ENCODE assay signal across 8 cellular contexts in the genomic region with DNA sequence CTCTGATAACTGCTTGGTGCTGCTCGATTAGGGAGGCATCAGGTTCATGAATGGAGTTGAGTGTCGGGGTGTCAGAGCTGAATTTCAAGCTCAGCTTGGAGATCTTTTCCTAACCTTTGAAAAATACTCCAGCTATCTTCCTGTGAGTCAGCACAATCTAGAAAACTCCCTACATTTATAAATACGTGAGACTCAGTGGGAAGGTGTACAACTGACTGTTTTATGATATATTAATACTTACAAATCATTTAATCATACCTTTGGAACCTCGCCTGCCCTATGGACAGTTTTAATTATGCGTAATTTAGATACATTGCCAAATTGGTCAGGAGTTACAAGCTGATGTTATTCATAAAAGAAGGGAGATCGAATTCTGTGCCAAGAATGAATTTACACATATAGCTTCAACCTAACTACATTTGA. TPM values are rescaled to one million over a fixed set of nuclear protein-coding genes. Genes with fewer than 3 reads are reported as not detected.
DNase-seq lines count a peak whose midpoint lies in the region; ATAC-seq and TF ChIP-seq lines count a peak whose summit lies in the region.

No MANE protein-coding gene starts in this region.

- ATAC-seq in Right ventricle myocardium superior (ENCODE audit: poor library complexity) (no peak), HG03135 (IDR thresholded peaks at IDR 0.05; ENCODE audit: unreplicated experiment) (no peak)

- in situ Hi-C loops in transverse colon (cut with MboI; ENCODE audit: low pct_ligation_motif_present in 1 of 4, low pct_unique_long_range_greater_than_20kb in 1 of 4, low sequenced_read_pairs in 3 of 4) (loop anchor here in 1 of 4 donors (10.0 kb wide), 1 partner anchor 542 kb away; a partner anchor contains a TSS), GM13976 (cut with MboI; ENCODE audit: low sequenced_read_pairs, unreplicated experiment) (no loop called here)

- WGBS in adrenal gland, 4 donors, result 4 to 17% (median 11%) methylated on average over 6 of the region's 6 CpGs
- WGBS in liver, result 17% methylated on average over 6 of the region's 6 CpGs
- 20% methylated on average over 6 of the region's 6 CpGs for WGBS in transverse colon (ENCODE audit: low coverage in 1 of 2), 2 donors

- TF ChIP-seq RAD21 in liver (IDR thresholded peaks at IDR 0.05), result no peak

- no peak for TF ChIP-seq EP300 in transverse colon (IDR thresholded peaks at IDR 0.05; ENCODE audit: low read depth)

- peak overlapping the region in 1 of 2 donors; percentile 72 for H3K9ac ChIP-seq in liver (ENCODE audit: low read depth in 1 of 2, low read length in 2 of 2)

- TF ChIP-seq POLR2A in adrenal gland (IDR thresholded peaks at IDR 0.05) (peak in 1 of 2 donors; percentile 51), transverse colon (IDR thresholded peaks at IDR 0.05) (no peak)

- H3K4me1 ChIP-seq in left ventricle myocardium inferior (peaks cover 38% of the 10 kb centered on the region), adrenal gland (replicated peaks in 1 of 2) (peaks cover 16 to 37% of the 10 kb centered on the region in 2 donors), liver (ENCODE audit: control insufficient read depth in 4 of 4, insufficient read depth in 4 of 4, low read length in 3 of 4) (peaks cover 3 to 50% (median 36%) of the 10 kb centered on the region in 4 donors), transverse colon (peaks cover 4 to 76% (median 52%) of the 10 kb centered on the region in 4 donors)

- H3K4me3 ChIP-seq in left ventricle myocardium inferior, result peak overlapping the region; percentile 99
- peak overlapping the region in 3 of 4 donors; percentile 59 to 88 (median 87) for H3K4me3 ChIP-seq in adrenal gland
- peak overlapping the region; percentile 84 to 93 (median 87) for H3K4me3 ChIP-seq in liver (ENCODE audit: low read depth in 1 of 3, low read length in 3 of 3)
- H3K4me3 ChIP-seq in transverse colon, result peak overlapping the region; percentile 93 to 99 (median 98)

- H3K36me3 ChIP-seq in left ventricle myocardium inferior (no peaks in the 10 kb centered on the region), adrenal gland (replicated peaks in 1 of 2) (no peaks in the 10 kb centered on the region), liver (ENCODE audit: control insufficient read depth in 4 of 4, insufficient read depth in 3 of 4, low read depth in 1 of 4, low read length in 3 of 4) (no peaks in the 10 kb centered on the region), transverse colon (no peaks in the 10 kb centered on the region)

- no peaks in the 10 kb centered on the region for H3K9me3 ChIP-seq in left ventricle myocardium inferior (replicated peaks)
- H3K9me3 ChIP-seq in adrenal gland (replicated peaks in 1 of 3), result no peaks in the 10 kb centered on the region
- no peaks in the 10 kb centered on the region for H3K9me3 ChIP-seq in liver (ENCODE audit: control insufficient read depth in 4 of 4, low read length in 3 of 4)
- no peaks in the 10 kb centered on the region for H3K9me3 ChIP-seq in transverse colon

- TF ChIP-seq CTCF in left ventricle myocardium inferior (IDR thresholded peaks at IDR 0.05; ENCODE audit: borderline replicate concordance) (no peak), adrenal gland (IDR thresholded peaks at IDR 0.05) (no peak), liver (IDR thresholded peaks at IDR 0.05; ENCODE audit: low read depth, low read length, missing input control) (no peak), transverse colon (IDR thresholded peaks at IDR 0.05) (no peak), GM13976 (IDR thresholded peaks at IDR 0.05; ENCODE audit: borderline replicate concordance, control extremely low read depth, extremely low read depth, insufficient read depth, missing control alignments) (no peak)

- H3K27me3 ChIP-seq in left ventricle myocardium inferior (ENCODE audit: low read depth), result no peaks in the 10 kb centered on the region
- no peaks in the 10 kb centered on the region for H3K27me3 ChIP-seq in adrenal gland
- no peaks in the 10 kb centered on the region for H3K27me3 ChIP-seq in liver (ENCODE audit: control insufficient read depth in 4 of 4, insufficient read depth in 4 of 4, low read length in 3 of 4)
- H3K27me3 ChIP-seq in transverse colon, result no peaks in the 10 kb centered on the region

- H3K27ac ChIP-seq in left ventricle myocardium inferior (replicated peaks), result peak overlapping the region; percentile 93
- peak overlapping the region in 4 of 5 donors; percentile 76 to 93 (median 90) for H3K27ac ChIP-seq in adrenal gland
- H3K27ac ChIP-seq in liver (ENCODE audit: low read depth in 1 of 2, low read length in 2 of 2), result peak overlapping the region; percentile 86 to 95
- H3K27ac ChIP-seq in transverse colon, result peak overlapping the region; percentile 94 to 99 (median 97)

- intact Hi-C loops in left ventricle myocardium inferior (cut with micrococcal nuclease) (no loop called here), Right ventricle myocardium superior (cut with DNase I) (no loop called here), adrenal gland (cut with DNase I) (no loop called here), transverse colon (cut with DNase I; ENCODE audit: low total_unique reads) (loop anchor here (5.0 kb wide), 1 partner anchor 465 kb away; no protein-coding TSS in a partner anchor)

- DNase-seq in left ventricle myocardium inferior (no peak), Right ventricle myocardium superior (no peak), adrenal gland (no peak), transverse colon (no peak), DMS 273 treated with DMSO at 0.1 percent for 48 hours (lab: John Stamatoyannopoulos, UW) (no peak), GM13976 (ENCODE audit: low spot score) (no peak)

TF ChIP-seq in liver, 16 proteins besides CTCF, POLR2A, EP300 and RAD21:
- no peak for TF ChIP-seq FOXA1 (IDR thresholded peaks at IDR 0.05)
- no peak for TF ChIP-seq HNF4G (IDR thresholded peaks at IDR 0.05)
- no peak for TF ChIP-seq EGR1 (IDR thresholded peaks at IDR 0.05; ENCODE audit: low read depth in 2 of 2)
- TF ChIP-seq YY1 (IDR thresholded peaks at IDR 0.05), result no peak
TF ChIP-seq in liver: peak in this region for 0.

RNA-seq across cellular contexts. Expression of a gene that starts 1.0 kb away (rescaled TPM):
- 34.8 TPM for total RNA-seq in left ventricle myocardium inferior
- total RNA-seq in Right ventricle myocardium superior, result 35.1 TPM
- 100 to 1,000 TPM in 2 of 8 donors, 10 to 100 TPM in 6; 45.6 to 116 (median 79.9) TPM for total RNA-seq in adrenal gland
- polyA plus RNA-seq in adrenal gland, result 100 to 1,000 TPM in 1 of 3 donors, 10 to 100 TPM in 2; 33.8 to 162 (median 49.0) TPM
- 10 to 100 TPM; 26.0 to 62.1 TPM for total RNA-seq in liver
- 10 to 100 TPM; 31.2 to 45.4 TPM for polyA plus RNA-seq in liver
- total RNA-seq in transverse colon, result 10 to 100 TPM; 12.3 to 92.6 (median 69.0) TPM
